Comparison of ENCODE assay signal across 5 cellular contexts in genomic region chr4:60461551-60461950, GRCh38.
"Had no signal": no experiment of that assay in that cellular context is flagged by ENCODE, and none has a peak within 500 bp of the region (broad histone marks: within the 10 kb centered on the region; RNA-seq: fewer than 3 reads in every experiment).

No MANE protein-coding gene starts in this region.

- H3K27ac ChIP-seq: HL-60 had no signal

- H3K4me3 ChIP-seq: K562 had no signal

- DNase-seq: IMR-90, KBM-7, KG1 had no signal
